In the genomic region with DNA sequence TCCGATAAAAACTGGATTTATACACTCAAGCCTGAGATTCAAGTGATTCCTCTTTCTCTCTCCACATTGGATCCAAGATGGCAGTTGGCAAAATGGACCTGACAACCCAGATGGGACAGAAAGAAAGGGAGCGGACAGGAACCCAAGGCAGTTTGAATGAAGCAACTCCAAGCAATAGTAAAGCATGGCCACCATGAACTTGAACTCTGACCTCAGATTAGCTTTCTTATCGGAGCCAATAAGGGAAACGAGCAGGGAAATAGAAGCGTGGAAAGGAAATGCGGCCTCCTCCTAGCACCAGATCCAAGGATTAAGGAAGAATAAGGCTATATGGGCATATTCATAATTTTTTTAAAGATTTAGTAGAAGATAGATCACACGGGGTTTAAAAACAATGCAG, we compare ENCODE assay signal across 32 cellular contexts.
"Had no signal": no experiment of that assay in that cellular context is flagged by ENCODE, and none has a peak within 500 bp of the region (broad histone marks: within the 10 kb centered on the region; RNA-seq: fewer than 3 reads in every experiment).

No MANE protein-coding gene starts in this region.

- DNase-seq: activated effector memory CD4-positive, alpha-beta T cell treated with anti-CD3 and anti-CD28 coated beads, Interleukin-2, amount 50 U/mL, for 16 hours; activated effector memory CD4-positive, alpha-beta T cell treated with Interleukin-2 at 50 U/mL for 16 hours; activated gamma-delta T cell; activated gamma-delta T cell treated with Interleukin-2 at 50 U/mL for 16 hours; activated naive CD4-positive, alpha-beta T cell; activated naive CD4-positive, alpha-beta T cell treated with anti-CD3 and anti-CD28 coated beads for 36 hours; activated naive CD4-positive, alpha-beta T cell treated with anti-CD3 and anti-CD28 coated beads, Interleukin-2, amount 10 ng/mL, durations not matched to agents 7 days and 5 days; activated naive CD4-positive, alpha-beta T cell treated with anti-CD3 and anti-CD28 coated beads, Interleukin-2, amount 50 U/mL, for 16 hours; activated naive CD4-positive, alpha-beta T cell treated with Interleukin-2 at 50 U/mL for 16 hours; activated naive CD8-positive, alpha-beta T cell treated with anti-CD3 and anti-CD28 coated beads for 36 hours; activated naive CD8-positive, alpha-beta T cell treated with anti-CD3 and anti-CD28 coated beads, Interleukin-2, amount 10 ng/mL, durations not matched to agents 7 days and 5 days; activated naive CD8-positive, alpha-beta T cell treated with anti-CD3 and anti-CD28 coated beads, Interleukin-2, amount 50 U/mL, for 24 hours; activated T-cell treated with anti-CD3 and anti-CD28 coated beads, Interleukin-2, amount 50 U/mL, for 4 hours; activated T-cell treated with anti-CD3 and anti-CD28 coated beads, Interleukin-2, amount 50 U/mL, for 48 hours; activated T-cell treated with anti-CD3 and anti-CD28 coated beads, Interleukin-2, amount 50 U/mL, for 72 hours; adrenal gland; amniotic stem cell; amygdala; anterior cingulate cortex; aorta; body of pancreas; brain microvascular endothelial cell; caudate nucleus; central memory CD4-positive, alpha-beta T cell; cerebellar nuclear complex had no signal

- H3K27ac ChIP-seq: adrenal gland, ascending aorta, body of pancreas, brain microvascular endothelial cell, breast epithelium, cardiac muscle cell had no signal

- H3K4me3 ChIP-seq: adrenal gland, ascending aorta, body of pancreas, breast epithelium, cardiac muscle cell had no signal

- FAIRE-seq: astrocyte, bronchial epithelial cell had no signal

- H3K36me3 ChIP-seq: adrenal gland, ascending aorta, brain microvascular endothelial cell, breast epithelium, cardiac muscle cell had no signal

- H3K4me1 ChIP-seq: adrenal gland, ascending aorta, body of pancreas, breast epithelium had no signal

- H3K9me3 ChIP-seq: adrenal gland, ascending aorta, body of pancreas, breast epithelium had no signal

- ATAC-seq: activated naive CD4-positive, alpha-beta T cell treated with anti-CD3 and anti-CD28 coated beads, Interleukin-2, amount 50 U/mL, for 72 hours; activated naive CD8-positive, alpha-beta T cell treated with anti-CD3 and anti-CD28 coated beads, Interleukin-2, amount 50 U/mL, for 24 hours; activated T-cell treated with anti-CD3 and anti-CD28 coated beads, Interleukin-2, amount 50 U/mL, for 4 hours; activated T-cell treated with anti-CD3 and anti-CD28 coated beads, Interleukin-2, amount 50 U/mL, for 72 hours; activated T-helper 17 cell treated with anti-CD3 and anti-CD28 coated beads, Interleukin-2, amount 50 U/mL, for 72 hours; body of pancreas had no signal

- H3K27me3 ChIP-seq: adrenal gland, ascending aorta, body of pancreas, brain microvascular endothelial cell, breast epithelium, cardiac muscle cell had no signal
